ENCODE assay signal across 13 cellular contexts in the genomic region with DNA sequence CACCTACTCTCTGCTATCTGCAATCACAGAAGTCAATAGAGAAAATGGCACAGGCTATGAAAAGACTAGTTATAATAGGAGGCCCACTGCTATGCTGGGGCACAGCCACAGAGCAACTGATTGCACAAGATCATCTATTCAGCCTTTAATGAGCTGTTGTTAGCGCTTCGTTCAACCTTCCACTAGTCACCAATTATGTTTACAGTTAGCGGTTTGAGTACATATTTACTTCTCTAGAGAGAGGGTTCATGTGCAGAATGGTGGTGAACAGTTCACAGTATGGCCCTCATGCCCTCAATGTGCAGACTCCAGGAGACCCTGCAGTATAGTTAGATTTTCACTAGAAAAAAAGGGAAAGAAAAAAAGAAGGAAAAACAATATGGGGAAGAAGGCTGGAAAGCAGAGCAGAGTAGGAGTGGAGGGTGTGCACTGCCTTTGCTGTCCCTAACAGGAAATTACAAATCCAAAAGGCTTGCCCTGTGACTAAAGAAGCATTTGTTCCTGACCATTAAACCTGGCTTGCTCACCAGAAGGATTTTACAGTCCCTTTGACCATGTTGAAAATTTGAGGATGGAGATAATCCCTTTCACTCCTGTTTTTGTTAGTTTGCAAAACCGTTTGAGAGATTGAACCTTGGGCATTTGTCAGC.
DNase-seq lines count a peak whose midpoint lies in the region; ATAC-seq and TF ChIP-seq lines count a peak whose summit lies in the region.
"Had no signal": no experiment of that assay in that cellular context is flagged by ENCODE, and none has a peak within 500 bp of the region (broad histone marks: within the 10 kb centered on the region; RNA-seq: fewer than 3 reads in every experiment).

No MANE protein-coding gene starts in this region.

- H3K27ac ChIP-seq in angular gyrus (ENCODE audit: low read depth, low read length) (peak overlapping the region; percentile 37), mesodermal cell (ENCODE audit: low read depth, low read length, severe bottlenecking) (peak overlapping the region; percentile 68), upper lobe of left lung (no peak overlapping the region)
- H3K27ac ChIP-seq: left ventricle myocardium inferior, VCaP had no signal

- TF ChIP-seq POLR2A in upper lobe of left lung (IDR thresholded peaks at IDR 0.05): no peak

- peak; percentile 76 for DNase-seq in DMS153 treated with DMSO at 0.1 percent for 48 hours (lab: John Stamatoyannopoulos, UW; ENCODE audit: unreplicated experiment)
- DNase-seq in NCI-H1436 treated with DMSO at 0.1 percent for 48 hours (lab: John Stamatoyannopoulos, UW): peak; percentile 89
- DNase-seq in stimulated activated CD4-positive, alpha-beta T cell treated with anti-CD3 and anti-CD28 coated beads, Interleukin-2, amount 100 ng/mL, for 24 hours: no peak
- no peak for DNase-seq in activated T-cell treated with anti-CD3 and anti-CD28 coated beads, Interleukin-2, amount 50 U/mL, for 72 hours
- no peak for DNase-seq in upper lobe of left lung
- DNase-seq in middle frontal gyrus (ENCODE audit: extremely low spot score, low spot score): no peak
- DNase-seq: cerebellar nuclear complex, foreskin melanocyte, left ventricle myocardium inferior, NCI-H1048 had no signal

- peaks cover 0 to 3% of the 10 kb centered on the region in 2 donors for H3K36me3 Mint-ChIP-seq in activated T-cell treated with anti-CD3 and anti-CD28 coated beads, Interleukin-2, amount 50 U/mL, for 72 hours (ENCODE audit: insufficient read depth in 2 of 2)

- no peak for ATAC-seq in activated T-cell treated with anti-CD3 and anti-CD28 coated beads, Interleukin-2, amount 50 U/mL, for 72 hours (replicated peaks in 1 of 2)
- ATAC-seq in upper lobe of left lung (ENCODE audit: low FRiP score in 2 of 2): no peak

- no peaks in the 10 kb centered on the region for H3K27me3 ChIP-seq in upper lobe of left lung

- H3K4me1 ChIP-seq in mesodermal cell (ENCODE audit: control insufficient read depth, insufficient read depth, low read length, poor library complexity, severe bottlenecking) (peaks cover 21% of the 10 kb centered on the region), upper lobe of left lung (no peaks in the 10 kb centered on the region)
- H3K4me1 ChIP-seq: left ventricle myocardium inferior had no signal

- peaks cover 11% of the 10 kb centered on the region for H3K9me3 ChIP-seq in mesodermal cell (ENCODE audit: control insufficient read depth, low read length)
- peaks cover 2 to 11% (median 6%) of the 10 kb centered on the region in 4 donors for H3K9me3 ChIP-seq in upper lobe of left lung

- TF ChIP-seq CTCF in upper lobe of left lung (IDR thresholded peaks at IDR 0.05): no peak

- no peaks in the 10 kb centered on the region for H3K4me1 Mint-ChIP-seq in activated T-cell treated with anti-CD3 and anti-CD28 coated beads, Interleukin-2, amount 50 U/mL, for 72 hours (ENCODE audit: low read depth)

- no peaks in the 10 kb centered on the region for H3K27me3 Mint-ChIP-seq in activated T-cell treated with anti-CD3 and anti-CD28 coated beads, Interleukin-2, amount 50 U/mL, for 72 hours (ENCODE audit: low read depth)

- H3K4me3 ChIP-seq in mesodermal cell (ENCODE audit: extremely low read depth, insufficient read depth, low read length, poor library complexity, severe bottlenecking) (no peak overlapping the region), upper lobe of left lung (no peak overlapping the region)
- H3K4me3 ChIP-seq: left ventricle myocardium inferior had no signal

- no peak for TF ChIP-seq EP300 in upper lobe of left lung (IDR thresholded peaks at IDR 0.05)

- WGBS in mesodermal cell (ENCODE audit: insufficient coverage in 2 of 2), 2 experiments: 40 to 100% methylated on average over 1 to 2 of the region's 4 CpGs
- WGBS in upper lobe of left lung, 2 donors: 71 to 74% methylated on average over 4 of the region's 4 CpGs

- no peak overlapping the region for H3K27ac Mint-ChIP-seq in activated T-cell treated with anti-CD3 and anti-CD28 coated beads, Interleukin-2, amount 50 U/mL, for 72 hours

- H3K36me3 ChIP-seq in mesodermal cell (ENCODE audit: control insufficient read depth, insufficient read depth, low read length) (no peaks in the 10 kb centered on the region), upper lobe of left lung (no peaks in the 10 kb centered on the region)
- H3K36me3 ChIP-seq: left ventricle myocardium inferior had no signal

- no peak overlapping the region for H3K4me3 Mint-ChIP-seq in activated T-cell treated with anti-CD3 and anti-CD28 coated beads, Interleukin-2, amount 50 U/mL, for 72 hours

- peaks cover 4 to 6% of the 10 kb centered on the region in 2 donors for H3K9me3 Mint-ChIP-seq in activated T-cell treated with anti-CD3 and anti-CD28 coated beads, Interleukin-2, amount 50 U/mL, for 72 hours

Comparison
In these comparisons a context has a peak if more than half of its experiments do, and no peak if none do; other contexts are left out.
1. DNase-seq: peak in DMS153 treated with DMSO at 0.1 percent for 48 hours (single experiment) and NCI-H1436 treated with DMSO at 0.1 percent for 48 hours (single experiment); none in stimulated activated CD4-positive, alpha-beta T cell treated with anti-CD3 and anti-CD28 coated beads, Interleukin-2, amount 100 ng/mL, for 24 hours (0 of 2), activated T-cell treated with anti-CD3 and anti-CD28 coated beads, Interleukin-2, amount 50 U/mL, for 72 hours (0 of 2), upper lobe of left lung (0 of 2) and middle frontal gyrus (single experiment).
2. H3K27ac ChIP-seq: peak in angular gyrus (single experiment) and mesodermal cell (single experiment); none in upper lobe of left lung (0 of 4).